In genomic region chr6:23601811-23602340, GRCh38 we compare ENCODE assay signal across 18 cellular contexts.
"Had no signal": no experiment of that assay in that cellular context is flagged by ENCODE, and none has a peak within 500 bp of the region (broad histone marks: within the 10 kb centered on the region; RNA-seq: fewer than 3 reads in every experiment).

No MANE protein-coding gene starts in this region.

- H3K79me2 ChIP-seq: hepatocyte had no signal

- H3K27me3 Mint-ChIP-seq: brain; stimulated activated naive CD8-positive, alpha-beta T cell treated with anti-CD3 and anti-CD28 coated beads, Interleukin-15, amount 100 ng/mL, for 72 hours had no signal

- H3K36me3 ChIP-seq: esophagus squamous epithelium, left ventricle myocardium inferior, vagina had no signal

- H3K9me3 ChIP-seq: vagina had no signal

- DNase-seq: activated CD4-positive, alpha-beta T cell treated with anti-CD3 and anti-CD28 coated beads, Interleukin-2, amount 50 U/mL, for 1 hour; activated CD8-positive, alpha-beta memory T cell treated with anti-CD3 and anti-CD28 coated beads, Interleukin-2, amount 50 U/mL, for 4 hours; activated naive CD4-positive, alpha-beta T cell treated with anti-CD3 and anti-CD28 coated beads for 36 hours; activated T-cell treated with anti-CD3 and anti-CD28 coated beads, Interleukin-2, amount 50 U/mL, for 4 hours; cortex of kidney; esophagus squamous epithelium; islet precursor cell; left ventricle myocardium inferior; mammary epithelial cell; occipital lobe; posterior cingulate gyrus; retina; stimulated activated naive CD8-positive, alpha-beta T cell treated with anti-CD3 and anti-CD28 coated beads, Interleukin-15, amount 100 ng/mL, for 72 hours; trophoblast cell had no signal

- H2AFZ ChIP-seq: hepatocyte had no signal

- H3K27me3 ChIP-seq: esophagus squamous epithelium, hepatocyte, vagina had no signal

- H3K4me1 ChIP-seq: esophagus squamous epithelium, left ventricle myocardium inferior, vagina had no signal

- H3K27ac Mint-ChIP-seq: activated naive CD4-positive, alpha-beta T cell treated with anti-CD3 and anti-CD28 coated beads for 36 hours; brain; stimulated activated naive CD8-positive, alpha-beta T cell treated with anti-CD3 and anti-CD28 coated beads, Interleukin-15, amount 100 ng/mL, for 72 hours; T-helper 1 cell treated with Interleukin-12 subunit alpha and Interleukin-12 subunit beta and Interleukin-4 antibody, amounts not matched to agents 30 μg/mL and 1 μg/mL, for 36 hours had no signal

- H3K27ac ChIP-seq: esophagus squamous epithelium, hepatocyte, left ventricle myocardium inferior, vagina had no signal

- H3K4me3 Mint-ChIP-seq: activated naive CD4-positive, alpha-beta T cell treated with anti-CD3 and anti-CD28 coated beads for 36 hours; activated T-cell treated with anti-CD3 and anti-CD28 coated beads, Interleukin-2, amount 50 U/mL, for 4 hours; brain; stimulated activated naive CD8-positive, alpha-beta T cell treated with anti-CD3 and anti-CD28 coated beads, Interleukin-15, amount 100 ng/mL, for 72 hours; T-helper 1 cell treated with Interleukin-12 subunit alpha and Interleukin-12 subunit beta and Interleukin-4 antibody, amounts not matched to agents 30 μg/mL and 1 μg/mL, for 36 hours had no signal

- H3K4me1 Mint-ChIP-seq: brain; stimulated activated naive CD8-positive, alpha-beta T cell treated with anti-CD3 and anti-CD28 coated beads, Interleukin-15, amount 100 ng/mL, for 72 hours had no signal

- H3K4me2 ChIP-seq: hepatocyte had no signal

- H3K4me3 ChIP-seq: esophagus squamous epithelium, hepatocyte, left ventricle myocardium inferior, vagina had no signal
